In genomic region chr6:143536461-143536865, GRCh38 we compare ENCODE assay signal across 8 cellular contexts. TPM values are rescaled to one million over a fixed set of nuclear protein-coding genes. Genes with fewer than 3 reads are reported as not detected.
DNase-seq lines count a peak whose midpoint lies in the region; ATAC-seq and TF ChIP-seq lines count a peak whose summit lies in the region.

No MANE protein-coding gene starts in this region.

- peaks cover 38% of the 10 kb centered on the region for H3K27me3 ChIP-seq in NT2/D1 (ENCODE audit: insufficient read depth, insufficient read length)
- no peaks in the 10 kb centered on the region for H3K27me3 ChIP-seq in fibroblast of lung (ENCODE audit: control insufficient read depth, insufficient read depth, low read length)

- H3K4me1 Mint-ChIP-seq in neural crest cell, result peaks cover 11% of the 10 kb centered on the region

- H2AFZ ChIP-seq in fibroblast of lung (ENCODE audit: low read length), result peak overlapping the region; percentile 50

- no peaks in the 10 kb centered on the region for H3K36me3 Mint-ChIP-seq in neural crest cell (ENCODE audit: low read depth)

- H3K9me3 ChIP-seq in NT2/D1 (ENCODE audit: insufficient read depth, low read length) (no peaks in the 10 kb centered on the region), fibroblast of lung (ENCODE audit: control insufficient read depth, insufficient read depth, low read depth, low read length) (no peaks in the 10 kb centered on the region)

- no peaks in the 10 kb centered on the region for H3K9me3 Mint-ChIP-seq in neural crest cell

- H3K9ac ChIP-seq in NT2/D1 (ENCODE audit: insufficient read length, low read depth), result peak overlapping the region; percentile 61
- peak overlapping the region; percentile 63 for H3K9ac ChIP-seq in fibroblast of lung (ENCODE audit: insufficient read depth, low read length)

- no peaks in the 10 kb centered on the region for H3K79me2 ChIP-seq in fibroblast of lung (ENCODE audit: control insufficient read depth, insufficient read depth, low read length)

- ATAC-seq in HG02981 (IDR thresholded peaks at IDR 0.05; ENCODE audit: unreplicated experiment), result peak; percentile 50

- peak; percentile 2 for DNase-seq in NCI-H510A treated with DMSO at 0.1 percent for 48 hours (lab: John Stamatoyannopoulos, UW)
- DNase-seq in NCI-H510A (lab: John Stamatoyannopoulos, UW), result no peak
- DNase-seq in NT2/D1 (ENCODE audit: low read depth, low spot score), result no peak
- DNase-seq in activated T-cell treated with anti-CD3 and anti-CD28 coated beads, Interleukin-2, amount 50 U/mL, for 1 hour, result peak; percentile 60
- DNase-seq in fibroblast of lung (ENCODE audit: low read depth in 2 of 2), result peak; percentile 32 to 45
- peak; percentile 40 for DNase-seq in neural crest cell (ENCODE audit: low read depth, low spot score)
- no peak for DNase-seq in NCI-H128 (lab: John Stamatoyannopoulos, UW; ENCODE audit: unreplicated experiment)

- peak overlapping the region; percentile 40 for H3K4me2 ChIP-seq in fibroblast of lung (ENCODE audit: extremely low read depth, insufficient read depth, low read length)

- H3K4me3 ChIP-seq in NT2/D1 (ENCODE audit: insufficient read length, low read depth) (peak overlapping the region; percentile 46), fibroblast of lung (replicated peaks in 1 of 4; ENCODE audit: control extremely low read depth in 1 of 4, insufficient read depth in 1 of 4, low read depth in 3 of 4, low read length in 4 of 4) (peak overlapping the region; percentile 44 to 72 (median 62))

- H3K27me3 Mint-ChIP-seq in neural crest cell (ENCODE audit: low read depth), result peaks cover 22% of the 10 kb centered on the region

- peak overlapping the region; percentile 86 for H3K4me3 Mint-ChIP-seq in neural crest cell

- TF ChIP-seq CTCF in fibroblast of lung (conservative IDR thresholded peaks at IDR 0.05 in 1 of 2, IDR thresholded peaks at IDR 0.05 in 1 of 2; ENCODE audit: low read depth in 1 of 2, low read length in 2 of 2) (no peak), neural crest cell (conservative IDR thresholded peaks at IDR 0.05) (no peak)

- H3K4me1 ChIP-seq in NT2/D1 (ENCODE audit: insufficient read depth, insufficient read length), result peaks cover 8% of the 10 kb centered on the region
- H3K4me1 ChIP-seq in fibroblast of lung (ENCODE audit: control insufficient read depth, extremely low read depth, insufficient read depth, low read length), result peaks cover 2% of the 10 kb centered on the region

- H4K20me1 ChIP-seq in fibroblast of lung (ENCODE audit: control insufficient read depth, extremely low read depth, insufficient read depth, low read length), result no peaks in the 10 kb centered on the region

- H3K27ac ChIP-seq in fibroblast of lung (ENCODE audit: insufficient read depth, low read length), result no peak overlapping the region

- no peak overlapping the region for H3K27ac Mint-ChIP-seq in neural crest cell (ENCODE audit: unreplicated experiment)

- no peaks in the 10 kb centered on the region for H3K36me3 ChIP-seq in NT2/D1 (ENCODE audit: insufficient read depth, insufficient read length, low read length)
- no peaks in the 10 kb centered on the region for H3K36me3 ChIP-seq in fibroblast of lung (ENCODE audit: control insufficient read depth, insufficient read depth, low read length)

RNA-seq across cellular contexts. Expression of gene FUCA2, which starts 24.9 kb away (rescaled TPM):
- 53.7 and 60.8 TPM in 2 replicates for total RNA-seq in fibroblast of lung
- 107 and 123 TPM in 2 replicates for polyA plus RNA-seq in fibroblast of lung
- polyA plus RNA-seq in fibroblast of lung (2012), result 86.8 and 115 TPM in 2 replicates
- polyA minus RNA-seq in fibroblast of lung (ENCODE audit: low replicate concordance), result 16.3 and 21.3 TPM in 2 replicates
- 48.9 and 52.3 TPM in 2 replicates for total RNA-seq in neural crest cell

Comparison
In these comparisons a context has a peak if more than half of its experiments do, and no peak if none do; other contexts are left out.
1. DNase-seq: peak in NCI-H510A treated with DMSO at 0.1 percent for 48 hours (single experiment), activated T-cell treated with anti-CD3 and anti-CD28 coated beads, Interleukin-2, amount 50 U/mL, for 1 hour (single experiment), fibroblast of lung (2 of 2) and neural crest cell (single experiment); none in NCI-H510A (single experiment), NT2/D1 (single experiment) and NCI-H128 (single experiment).